Comparison of ENCODE assay signal across 10 cellular contexts in genomic region chr2:143575340-143575739, GRCh38.
DNase-seq lines count a peak whose midpoint lies in the region; TF ChIP-seq lines count a peak whose summit lies in the region.
"Had no signal": no experiment of that assay in that cellular context is flagged by ENCODE, and none has a peak within 500 bp of the region (broad histone marks: within the 10 kb centered on the region; RNA-seq: fewer than 3 reads in every experiment).

No MANE protein-coding gene starts in this region.

- H3K27me3 ChIP-seq in fibroblast of lung (ENCODE audit: control insufficient read depth, insufficient read depth, low read length) (no peaks in the 10 kb centered on the region), Peyer's patch (no peaks in the 10 kb centered on the region)

- DNase-seq in GM12864 (ENCODE audit: low read depth) (no peak), OCI-M1 (lab: John Stamatoyannopoulos, UW) (peak; percentile 12), fibroblast of lung (ENCODE audit: low read depth in 2 of 2) (peak in 1 of 2 donors; percentile 27), SHP77 treated with DMSO at 0.1 percent for 48 hours (lab: John Stamatoyannopoulos, UW) (no peak), Peyer's patch (no peak), SKM-1 treated with dmso at 0.1 percent for 144 hours (lab: John Stamatoyannopoulos, UW; ENCODE audit: unreplicated experiment) (no peak)
- no peak for DNase-seq in activated effector memory CD4-positive, alpha-beta T cell treated with Interleukin-2 at 50 U/mL for 16 hours
- DNase-seq: COR-L47, NCI-H446 had no signal

- H3K4me2 ChIP-seq in fibroblast of lung (ENCODE audit: extremely low read depth, insufficient read depth, low read length) = no peak overlapping the region

- TF ChIP-seq CTCF in 22Rv1 (IDR thresholded peaks at IDR 0.05) (peak; percentile 40), GM12864 (IDR thresholded peaks at IDR 0.05; ENCODE audit: low read depth, low read length, missing control alignments) (peak; percentile 36), fibroblast of lung (conservative IDR thresholded peaks at IDR 0.05 in 1 of 2, IDR thresholded peaks at IDR 0.05 in 1 of 2; ENCODE audit: low read depth in 1 of 2, low read length in 2 of 2) (peak; percentile 36 to 50), Peyer's patch (IDR thresholded peaks at IDR 0.05) (no peak)

- H3K79me2 ChIP-seq in fibroblast of lung (ENCODE audit: control insufficient read depth, insufficient read depth, low read length) = no peaks in the 10 kb centered on the region

- H3K27ac ChIP-seq in 22Rv1 (no peak overlapping the region), fibroblast of lung (ENCODE audit: insufficient read depth, low read length) (no peak overlapping the region), Peyer's patch (no peak overlapping the region)

- no peaks in the 10 kb centered on the region for H4K20me1 ChIP-seq in fibroblast of lung (ENCODE audit: control insufficient read depth, extremely low read depth, insufficient read depth, low read length)

- TF ChIP-seq POLR2A in Peyer's patch (IDR thresholded peaks at IDR 0.05) = no peak

- H3K4me1 ChIP-seq in fibroblast of lung (ENCODE audit: control insufficient read depth, extremely low read depth, insufficient read depth, low read length) (no peaks in the 10 kb centered on the region), Peyer's patch (no peaks in the 10 kb centered on the region)

- H2AFZ ChIP-seq in fibroblast of lung (ENCODE audit: low read length) = no peak overlapping the region

- H3K9me3 ChIP-seq in fibroblast of lung (ENCODE audit: control insufficient read depth, insufficient read depth, low read depth, low read length) (no peaks in the 10 kb centered on the region), Peyer's patch (no peaks in the 10 kb centered on the region)

- H3K9ac ChIP-seq in fibroblast of lung (ENCODE audit: insufficient read depth, low read length) = no peak overlapping the region

- no peaks in the 10 kb centered on the region for H3K36me3 ChIP-seq in fibroblast of lung (ENCODE audit: control insufficient read depth, insufficient read depth, low read length)
- H3K36me3 ChIP-seq in Peyer's patch = no peaks in the 10 kb centered on the region

- H3K4me3 ChIP-seq in GM12864 (ENCODE audit: low read depth, low read length) (no peak overlapping the region), fibroblast of lung (replicated peaks in 1 of 4; ENCODE audit: control extremely low read depth in 1 of 4, insufficient read depth in 1 of 4, low read depth in 3 of 4, low read length in 4 of 4) (no peak overlapping the region), Peyer's patch (no peak overlapping the region)

Comparison
In these comparisons a context has a peak if more than half of its experiments do, and no peak if none do; other contexts are left out.
1. CTCF ChIP-seq: peak in 22Rv1 (single experiment), GM12864 (single experiment) and fibroblast of lung (2 of 2); none in Peyer's patch (0 of 6).